ENCODE assay signal across 8 cellular contexts in the genomic region with DNA sequence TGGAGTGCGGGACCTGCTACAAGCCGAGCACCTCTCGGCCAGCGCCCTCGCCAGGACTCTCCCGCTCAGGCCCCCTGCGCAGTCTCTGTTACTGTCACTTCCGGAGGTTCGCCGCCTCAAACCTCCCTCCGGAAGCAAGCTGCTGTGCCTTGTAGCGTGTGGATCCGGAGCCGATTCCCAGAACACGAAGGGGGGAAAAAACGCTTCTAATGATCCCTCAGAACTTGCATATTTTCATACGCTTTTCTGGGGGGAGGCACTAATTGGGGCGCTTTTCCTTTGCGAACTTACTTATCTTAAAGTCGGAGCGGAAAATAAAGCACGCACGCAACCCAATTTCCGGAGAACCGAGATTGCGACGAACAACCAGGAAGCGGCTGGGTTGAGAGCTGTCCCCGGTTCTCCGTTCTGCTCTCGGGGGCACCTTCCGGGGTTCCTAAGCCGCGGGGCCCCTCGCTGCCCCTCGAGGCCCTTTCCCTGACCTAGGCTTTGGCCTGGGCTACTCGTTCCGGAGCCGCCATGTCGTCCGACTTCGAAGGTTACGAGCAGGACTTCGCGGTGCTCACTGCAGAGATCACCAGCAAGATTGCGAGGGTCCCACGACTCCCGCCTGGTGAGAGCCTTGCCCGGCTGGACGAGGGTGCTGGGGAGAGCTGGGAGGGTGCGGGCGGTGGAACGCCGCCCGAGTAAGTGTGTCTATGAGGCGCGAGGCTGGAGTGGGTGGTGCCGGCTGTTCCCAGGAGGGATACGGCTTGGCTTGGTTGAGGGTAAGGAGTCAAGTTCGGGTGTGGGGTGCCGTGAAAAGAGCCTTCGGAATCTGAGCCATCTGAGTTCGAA. TPM values are rescaled to one million over a fixed set of nuclear protein-coding genes. Genes with fewer than 3 reads are reported as not detected.
DNase-seq lines count a peak whose midpoint lies in the region; ATAC-seq lines count a peak whose summit lies in the region.

A gene (plus strand): TSS at position 361 of the 837 bp plus-strand sequence. CDS start 159 bp downstream, at position 520.
A gene with protein sequence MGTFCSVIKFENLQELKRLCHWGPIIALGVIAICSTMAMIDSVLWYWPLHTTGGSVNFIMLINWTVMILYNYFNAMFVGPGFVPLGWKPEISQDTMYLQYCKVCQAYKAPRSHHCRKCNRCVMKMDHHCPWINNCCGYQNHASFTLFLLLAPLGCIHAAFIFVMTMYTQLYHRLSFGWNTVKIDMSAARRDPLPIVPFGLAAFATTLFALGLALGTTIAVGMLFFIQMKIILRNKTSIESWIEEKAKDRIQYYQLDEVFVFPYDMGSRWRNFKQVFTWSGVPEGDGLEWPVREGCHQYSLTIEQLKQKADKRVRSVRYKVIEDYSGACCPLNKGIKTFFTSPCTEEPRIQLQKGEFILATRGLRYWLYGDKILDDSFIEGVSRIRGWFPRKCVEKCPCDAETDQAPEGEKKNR (minus strand): TSS at position 60 of the 837 bp plus-strand sequence. CDS start 1,478 bp downstream, outside the sequence.

- no peaks in the 10 kb centered on the region for H3K27me3 ChIP-seq in layer of hippocampus (ENCODE audit: control insufficient read depth, insufficient read depth, low read length)

- no peaks in the 10 kb centered on the region for H3K9me3 Mint-ChIP-seq in activated CD4-positive, alpha-beta T cell treated with anti-CD3 and anti-CD28 coated beads for 36 hours (ENCODE audit: low read depth)

- peaks cover 38% of the 10 kb centered on the region for H3K36me3 Mint-ChIP-seq in activated CD4-positive, alpha-beta T cell treated with anti-CD3 and anti-CD28 coated beads for 36 hours (ENCODE audit: low read depth)

- H3K27ac ChIP-seq in cingulate gyrus (ENCODE audit: low read depth, low read length), result peak within 1 kb of the TSS; percentile 84
- H3K27ac ChIP-seq in layer of hippocampus (ENCODE audit: low read depth, low read length), result peak within 1 kb of the TSS; percentile 78

- H3K27me3 Mint-ChIP-seq in activated CD4-positive, alpha-beta T cell treated with anti-CD3 and anti-CD28 coated beads for 36 hours, result no peaks in the 10 kb centered on the region

- intact Hi-C loops in activated CD4-positive, alpha-beta T cell treated with anti-CD3 and anti-CD28 coated beads for 36 hours (cut with DNase I, micrococcal nuclease), result loop anchor here (1.0 to 10.0 kb wide), 6 partner anchors 24 to 264 kb away; a partner anchor contains a TSS

- CTCF ChIA-PET in activated CD4-positive, alpha-beta T cell treated with anti-CD3 and anti-CD28 coated beads for 36 hours (lab: Charles Lee), result interaction anchor here (0.7 to 2.1 kb wide), 4 partner anchors 9 to 265 kb away, joined by 3 to 8 read pairs (median 3); no protein-coding TSS in a partner anchor

- ATAC-seq in GM18909 (IDR thresholded peaks at IDR 0.05; ENCODE audit: poor library complexity, unreplicated experiment) (peak; percentile 96), HG03175 (IDR thresholded peaks at IDR 0.05; ENCODE audit: unreplicated experiment) (peak; percentile 95)
- peak; percentile 90 for ATAC-seq in activated CD4-positive, alpha-beta T cell treated with anti-CD3 and anti-CD28 coated beads for 36 hours

- peaks cover 52% of the 10 kb centered on the region for H3K4me1 Mint-ChIP-seq in activated CD4-positive, alpha-beta T cell treated with anti-CD3 and anti-CD28 coated beads for 36 hours

- POLR2A ChIA-PET in activated CD4-positive, alpha-beta T cell treated with anti-CD3 and anti-CD28 coated beads for 36 hours (lab: Charles Lee), result interaction anchor here (0.8 to 1.5 kb wide), 3 partner anchors 9 to 72 kb away, joined by 3 to 5 read pairs (median 4); no protein-coding TSS in a partner anchor

- H3K27ac Mint-ChIP-seq in activated CD4-positive, alpha-beta T cell treated with anti-CD3 and anti-CD28 coated beads for 36 hours, result peak within 1 kb of the TSS; percentile 96

- peak within 1 kb of the TSS; percentile 84 for H3K4me3 Mint-ChIP-seq in activated CD4-positive, alpha-beta T cell treated with anti-CD3 and anti-CD28 coated beads for 36 hours

- DNase-seq in AG20443 (ENCODE audit: low spot score) (peak; percentile 93), NCI-H345 (lab: John Stamatoyannopoulos, UW) (peak; percentile 73)
- peak; percentile 91 for DNase-seq in activated CD4-positive, alpha-beta T cell treated with anti-CD3 and anti-CD28 coated beads for 36 hours
- DNase-seq in stimulated activated CD4-positive, alpha-beta T cell treated with anti-CD3 and anti-CD28 coated beads, Interleukin-1b, Interleukin-23, amount 100 ng/mL, for 48 hours, result peak; percentile 82

RNA-seq across cellular contexts. Expression of the first gene that starts in this region (rescaled TPM):
- 10 to 100 TPM; 27.1 to 33.4 TPM for total RNA-seq in activated CD4-positive, alpha-beta T cell treated with anti-CD3 and anti-CD28 coated beads for 36 hours

RNA-seq across cellular contexts. Expression of the second gene that starts in this region (rescaled TPM):
- 10 to 100 TPM; 42.1 to 61.3 TPM for total RNA-seq in activated CD4-positive, alpha-beta T cell treated with anti-CD3 and anti-CD28 coated beads for 36 hours

Comparison
In these comparisons a context has a peak if more than half of its experiments do, and no peak if none do; other contexts are left out.
1. Peak in every context shown above with its lines: DNase-seq, ATAC-seq and H3K27ac ChIP-seq.